Comparison of ENCODE assay signal across 8 cellular contexts in the genomic region with DNA sequence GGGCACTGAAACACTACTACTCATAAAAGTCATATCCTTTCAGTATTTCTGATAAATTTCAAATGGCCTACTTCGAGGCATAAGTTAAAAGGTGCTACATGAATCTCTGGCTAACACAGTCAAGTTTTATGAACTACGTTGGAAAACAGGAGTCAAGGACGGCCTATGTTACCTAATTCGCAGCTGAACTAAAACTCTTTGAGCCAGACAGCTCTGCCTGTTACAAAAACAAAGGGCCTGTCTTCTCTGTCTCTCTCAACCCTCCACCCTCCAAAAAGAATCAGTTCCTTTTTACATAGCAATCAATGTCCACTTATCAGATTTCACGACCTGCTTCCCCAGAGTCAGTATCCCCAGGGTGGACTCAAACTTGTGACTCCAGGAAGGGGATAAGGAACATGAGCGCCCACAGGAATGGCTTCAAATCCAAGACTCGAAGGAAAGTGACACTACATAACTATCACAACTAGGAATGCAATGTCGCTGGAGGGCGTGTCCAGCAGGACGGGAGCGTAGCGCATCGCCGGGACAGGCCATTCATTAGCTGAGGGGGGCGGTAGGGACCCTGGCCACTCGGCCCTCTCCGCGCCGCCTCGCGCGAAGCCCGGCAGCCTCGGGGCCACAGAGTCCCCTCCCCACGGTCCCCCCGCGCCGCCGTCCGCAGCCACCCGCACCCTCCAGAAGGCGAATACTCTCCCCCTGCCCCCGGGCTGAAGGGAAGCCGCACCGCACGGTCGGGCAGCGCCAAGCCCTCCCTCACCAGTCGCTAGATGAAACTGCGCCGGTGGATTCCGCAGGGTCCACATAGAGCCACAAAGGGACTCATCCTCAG. TPM values are rescaled to one million over a fixed set of nuclear protein-coding genes. Genes with fewer than 3 reads are reported as not detected.
DNase-seq lines count a peak whose midpoint lies in the region; ATAC-seq, FAIRE-seq and TF ChIP-seq lines count a peak whose summit lies in the region.

No MANE protein-coding gene starts in this region.

- H3K27ac Mint-ChIP-seq in stimulated activated naive B cell treated with anti-CD40 and anti-IgM and Interleukin-4, amounts not matched to agents 10 μg/mL and 1 μg/mL and 100 μg/mL, for 72 hours: peak overlapping the region; percentile 98

- peaks cover 15 to 16% of the 10 kb centered on the region in 2 donors for H3K36me3 Mint-ChIP-seq in stimulated activated naive B cell treated with anti-CD40 and anti-IgM and Interleukin-4, amounts not matched to agents 10 μg/mL and 1 μg/mL and 100 μg/mL, for 72 hours

- no peaks in the 10 kb centered on the region for H3K27me3 Mint-ChIP-seq in stimulated activated naive B cell treated with anti-CD40 and anti-IgM and Interleukin-4, amounts not matched to agents 10 μg/mL and 1 μg/mL and 100 μg/mL, for 72 hours

- no peaks in the 10 kb centered on the region for H3K9me3 Mint-ChIP-seq in stimulated activated naive B cell treated with anti-CD40 and anti-IgM and Interleukin-4, amounts not matched to agents 10 μg/mL and 1 μg/mL and 100 μg/mL, for 72 hours

- H3K27ac ChIP-seq in coronary artery: peak overlapping the region; percentile 88 to 97

- peak; percentile 41 for DNase-seq in NK-92 treated with Interleukin-12 subunit alpha and Interleukin-12 subunit beta, amount 100 ng/mL, for 24 hours (lab: John Stamatoyannopoulos, UW)
- no peak for DNase-seq in NK-92 (lab: John Stamatoyannopoulos, UW; ENCODE audit: unreplicated experiment)
- DNase-seq in HTR-8/SVneo (ENCODE audit: insufficient read length, low spot score): peak; percentile 54
- peak; percentile 74 for DNase-seq in SK-N-DZ (ENCODE audit: low spot score)
- DNase-seq in coronary artery (ENCODE audit: low spot score): no peak
- peak; percentile 58 to 76 for DNase-seq in left colon
- DNase-seq in stimulated activated naive B cell treated with anti-CD40 and anti-IgM and Interleukin-4, amounts not matched to agents 10 μg/mL and 1 μg/mL and 100 μg/mL, for 72 hours: no peak

- ATAC-seq in GM21529 (IDR thresholded peaks at IDR 0.05; ENCODE audit: unreplicated experiment) (peak; percentile 51), left colon (peak; percentile 56)
- peak; percentile 73 to 74 for ATAC-seq in stimulated activated naive B cell treated with anti-CD40 and anti-IgM and Interleukin-4, amounts not matched to agents 10 μg/mL and 1 μg/mL and 100 μg/mL, for 72 hours (replicated peaks)

- no peak for TF ChIP-seq CTCF in coronary artery (IDR thresholded peaks at IDR 0.05)

- no peak for FAIRE-seq in HTR-8/SVneo (lab: Jason Lieb, UNC)

- H3K4me1 Mint-ChIP-seq in stimulated activated naive B cell treated with anti-CD40 and anti-IgM and Interleukin-4, amounts not matched to agents 10 μg/mL and 1 μg/mL and 100 μg/mL, for 72 hours: peaks cover 20 to 45% of the 10 kb centered on the region in 2 donors

- H3K4me3 ChIP-seq in coronary artery: peak overlapping the region; percentile 98

- peak overlapping the region; percentile 97 to 99 for H3K4me3 Mint-ChIP-seq in stimulated activated naive B cell treated with anti-CD40 and anti-IgM and Interleukin-4, amounts not matched to agents 10 μg/mL and 1 μg/mL and 100 μg/mL, for 72 hours

- intact Hi-C loops in left colon (cut with DNase I, micrococcal nuclease): no loop called here

RNA-seq across cellular contexts. Expression of a gene that starts 0.5 kb away (rescaled TPM):
- 16.3 and 17.5 TPM in 2 replicates for polyA plus RNA-seq in SK-N-DZ (2014; cell fraction: cytosol; rRNA removed)
- polyA plus RNA-seq in SK-N-DZ (2014; cell fraction: nucleus; rRNA removed): 19.1 and 24.0 TPM in 2 replicates
- total RNA-seq in left colon: 10 to 100 TPM; 32.1 to 45.2 TPM

Comparison
In these comparisons a context has a peak if more than half of its experiments do, and no peak if none do; other contexts are left out.
1. DNase-seq: peak in NK-92 treated with Interleukin-12 subunit alpha and Interleukin-12 subunit beta, amount 100 ng/mL, for 24 hours (single experiment), HTR-8/SVneo (single experiment), SK-N-DZ (single experiment) and left colon (2 of 2); none in NK-92 (single experiment), coronary artery (single experiment) and stimulated activated naive B cell treated with anti-CD40 and anti-IgM and Interleukin-4, amounts not matched to agents 10 μg/mL and 1 μg/mL and 100 μg/mL, for 72 hours (single experiment).
2. Peak in every context shown above with its lines, with median percentiles within 50 percentile points of each other: ATAC-seq.